In genomic region chr4:153788419-153789276, GRCh38 we compare ENCODE assay signal across 8 cellular contexts. TPM values are rescaled to one million over a fixed set of nuclear protein-coding genes. Genes with fewer than 3 reads are reported as not detected.
DNase-seq lines count a peak whose midpoint lies in the region; ATAC-seq and TF ChIP-seq lines count a peak whose summit lies in the region.

SFRP2 (minus strand) TSS chr4:153789083; CDS start chr4:153788835, 248 bp downstream.

- H3K9me3 Mint-ChIP-seq in CD14-positive monocyte, result peaks cover 0 to 37% (median 20%) of the 10 kb centered on the region in 7 donors

- H3K36me3 Mint-ChIP-seq in CD14-positive monocyte, result peaks cover 4 to 12% of the 10 kb centered on the region in 2 donors

- H3K27me3 ChIP-seq in transverse colon, result peaks cover 99% of the 10 kb centered on the region

- peaks cover 9 to 41% (median 32%) of the 10 kb centered on the region in 4 donors for H3K4me1 ChIP-seq in transverse colon

- DNase-seq in CD14-positive monocyte (ENCODE audit: low spot score), result no peak
- DNase-seq in NCI-H69 (lab: John Stamatoyannopoulos, UW), result peak; percentile 5
- no peak for DNase-seq in fibroblast of the aortic adventitia (ENCODE audit: low read depth)
- DNase-seq in omental fat pad (ENCODE audit: low spot score), result no peak
- no peak for DNase-seq in transverse colon
- no peak for DNase-seq in cerebellar cortex (ENCODE audit: low spot score)
- no peak for DNase-seq in activated CD4-positive, CD25-positive, alpha-beta regulatory T cell treated with anti-CD3 and anti-CD28 coated beads, Interleukin-2, amount 50 U/mL, for 72 hours

- H3K27ac Mint-ChIP-seq in CD14-positive monocyte, result peak within 1 kb of the TSS in 3 of 7 donors; percentile 35 to 79 (median 67)

- H3K4me3 ChIP-seq in fibroblast of the aortic adventitia (ENCODE audit: low read depth, low read length) (peak within 1 kb of the TSS; percentile 22), transverse colon (peak within 1 kb of the TSS in 2 of 4 donors; percentile 21 to 39)

- 4% methylated on average over 42 of the region's 72 CpGs; no CpG with 5 or more reads in 1 of the 2 donors for WGBS in transverse colon (ENCODE audit: low coverage in 1 of 2), 2 donors

- intact Hi-C loops in CD14-positive monocyte (cut with micrococcal nuclease) (no loop called here), transverse colon (cut with DNase I; ENCODE audit: low total_unique reads) (no loop called here)

- peak within 1 kb of the TSS; percentile 56 to 85 for H3K4me3 Mint-ChIP-seq in CD14-positive monocyte

- ATAC-seq in omental fat pad (ENCODE audit: low FRiP score) (peak; percentile 33), HG02571 (IDR thresholded peaks at IDR 0.05; ENCODE audit: unreplicated experiment) (no peak)

- peaks cover 55% of the 10 kb centered on the region for H3K4me1 Mint-ChIP-seq in CD14-positive monocyte

- TF ChIP-seq CTCF in CD14-positive monocyte (IDR thresholded peaks at IDR 0.05), result no peak
- no peak for TF ChIP-seq CTCF in fibroblast of the aortic adventitia (IDR thresholded peaks at IDR 0.05; ENCODE audit: insufficient read depth, low read length)
- no peak for TF ChIP-seq CTCF in omental fat pad (IDR thresholded peaks at IDR 0.05)
- TF ChIP-seq CTCF in transverse colon (IDR thresholded peaks at IDR 0.05), result no peak

- no peak for TF ChIP-seq POLR2A in transverse colon (IDR thresholded peaks at IDR 0.05)

- no peak for TF ChIP-seq EP300 in transverse colon (IDR thresholded peaks at IDR 0.05; ENCODE audit: low read depth)

- in situ Hi-C loops in transverse colon (cut with MboI; ENCODE audit: low pct_ligation_motif_present in 1 of 4, low pct_unique_long_range_greater_than_20kb in 1 of 4, low sequenced_read_pairs in 3 of 4), result loop anchor here in 2 of 4 donors (25.0 kb wide), 2 partner anchors 524 to 724 kb away; no protein-coding TSS in a partner anchor

- no peaks in the 10 kb centered on the region for H3K9me3 ChIP-seq in transverse colon

- peaks cover 89 to 97% (median 96%) of the 10 kb centered on the region in 3 donors for H3K27me3 Mint-ChIP-seq in CD14-positive monocyte (ENCODE audit: low read depth in 3 of 3)

- H3K27ac ChIP-seq in transverse colon, result peak within 1 kb of the TSS in 1 of 4 donors; percentile 21

- no peaks in the 10 kb centered on the region for H3K36me3 ChIP-seq in transverse colon

RNA-seq across cellular contexts. Expression of gene SFRP2, which starts in this region (rescaled TPM):
- not detected for polyA plus RNA-seq in CD14-positive monocyte
- total RNA-seq in fibroblast of the aortic adventitia (ENCODE audit: low replicate concordance), result 0.27 and 1.8 TPM in 2 replicates
- 10 to 100 TPM in 3 of 4 donors, 1 to 10 TPM in 1; 9.4 to 34.7 (median 22.8) TPM for total RNA-seq in omental fat pad
- 10 to 100 TPM in 2 of 4 donors, 1 to 10 TPM in 2; 6.4 to 61.7 (median 15.6) TPM for total RNA-seq in transverse colon
